ENCODE assay signal across 8 cellular contexts in genomic region chr5:138352722-138353549, GRCh38. TPM values are rescaled to one million over a fixed set of nuclear protein-coding genes. Genes with fewer than 3 reads are reported as not detected.
A peak's percentile ranks its signal among the peaks of the same experiment; 100 is the strongest.
DNase-seq lines count a peak whose midpoint lies in the region; ATAC-seq and TF ChIP-seq lines count a peak whose summit lies in the region.

No MANE protein-coding gene starts in this region.

- H3K4me1 ChIP-seq in foreskin keratinocyte (peaks cover 5% of the 10 kb centered on the region), neutrophil (ENCODE audit: control insufficient read depth in 1 of 2, insufficient read depth in 1 of 2, low read depth in 1 of 2, low read length in 1 of 2) (peaks cover 49 to 54% of the 10 kb centered on the region in 2 experiments), suprapubic skin (peaks cover 22% of the 10 kb centered on the region)

- peak in 1 of 2 donors; percentile 29 for TF ChIP-seq POLR2A in suprapubic skin (IDR thresholded peaks at IDR 0.05)

- under 1% methylated on average over 34 of the region's 88 CpGs for WGBS in suprapubic skin

- H3K27me3 ChIP-seq in foreskin keratinocyte (no peaks in the 10 kb centered on the region), neutrophil (no peaks in the 10 kb centered on the region), suprapubic skin (no peaks in the 10 kb centered on the region)

- H3K36me3 ChIP-seq in neutrophil: peaks cover 33% of the 10 kb centered on the region
- peaks cover 10% of the 10 kb centered on the region for H3K36me3 ChIP-seq in suprapubic skin

- TF ChIP-seq CTCF in foreskin keratinocyte (conservative IDR thresholded peaks at IDR 0.05) (peak; percentile 65), neutrophil (IDR thresholded peaks at IDR 0.05) (peak; percentile 29), suprapubic skin (IDR thresholded peaks at IDR 0.05) (peak; percentile 22 to 78)

- TF ChIP-seq EP300 in suprapubic skin (IDR thresholded peaks at IDR 0.05): no peak

- ATAC-seq in GM19023 (IDR thresholded peaks at IDR 0.05; ENCODE audit: unreplicated experiment): peak; percentile 49
- ATAC-seq in HG03196 (IDR thresholded peaks at IDR 0.05; ENCODE audit: unreplicated experiment): peak; percentile 45
- peak; percentile 60 for ATAC-seq in foreskin keratinocyte

- DNase-seq in Ammon's horn (ENCODE audit: low spot score): peak; percentile 62
- peak; percentile 68 for DNase-seq in RKO (ENCODE audit: low spot score)
- DNase-seq in activated T-helper 9 cell treated with anti-CD3 and anti-CD28 coated beads, Interleukin-2, amount 50 U/mL, for 16 hours (ENCODE audit: low read depth): peak; percentile 66
- DNase-seq in foreskin keratinocyte: peak in 1 of 2 donors; percentile 44
- peak in 1 of 2 donors; percentile 78 for DNase-seq in suprapubic skin (ENCODE audit: low spot score in 2 of 2)

- H3K27ac ChIP-seq in foreskin keratinocyte (peak overlapping the region; percentile 28), neutrophil (peak overlapping the region; percentile 93), suprapubic skin (peak overlapping the region; percentile 96)

- H3K9me3 ChIP-seq in neutrophil (no peaks in the 10 kb centered on the region), suprapubic skin (no peaks in the 10 kb centered on the region)

- H3K4me3 ChIP-seq in neutrophil (ENCODE audit: low read depth in 1 of 2, low read length in 1 of 2): peak overlapping the region; percentile 91 to 99
- peak overlapping the region; percentile 92 for H3K4me3 ChIP-seq in suprapubic skin

RNA-seq across cellular contexts. Expression of gene KDM3B, which starts 0.5 kb away (rescaled TPM):
- total RNA-seq in foreskin keratinocyte (48.3 and 49.0 TPM in 2 replicates), suprapubic skin (100 to 1,000 TPM in 1 of 4 donors, 10 to 100 TPM in 3; 49.1 to 112 (median 65.1) TPM)
- 12.5 and 15.7 TPM in 2 replicates for polyA plus RNA-seq in foreskin keratinocyte

RNA-seq across cellular contexts. Expression of gene FAM53C, which starts 14.9 kb away (rescaled TPM):
- total RNA-seq in foreskin keratinocyte (23.6 and 25.1 TPM in 2 replicates), suprapubic skin (10 to 100 TPM; 18.1 to 31.1 (median 22.4) TPM)
- polyA plus RNA-seq in foreskin keratinocyte: 11.7 and 12.8 TPM in 2 replicates

RNA-seq across cellular contexts. Expression of gene CDC25C, which starts 21.3 kb away (rescaled TPM):
- total RNA-seq in foreskin keratinocyte: 7.9 and 9.4 TPM in 2 replicates
- polyA plus RNA-seq in foreskin keratinocyte: 6.9 and 7.8 TPM in 2 replicates
- total RNA-seq in suprapubic skin: 1 to 10 TPM in 3 of 4 donors, under 1 TPM in 1; 0.38 to 1.6 (median 1.3) TPM

Comparison
In these comparisons a context has a peak if more than half of its experiments do, and no peak if none do; other contexts are left out.
1. H3K27ac ChIP-seq: peak in every context shown above with its lines; median percentile 96 in suprapubic skin; 93 in neutrophil; 28 in foreskin keratinocyte.